In the genomic region with DNA sequence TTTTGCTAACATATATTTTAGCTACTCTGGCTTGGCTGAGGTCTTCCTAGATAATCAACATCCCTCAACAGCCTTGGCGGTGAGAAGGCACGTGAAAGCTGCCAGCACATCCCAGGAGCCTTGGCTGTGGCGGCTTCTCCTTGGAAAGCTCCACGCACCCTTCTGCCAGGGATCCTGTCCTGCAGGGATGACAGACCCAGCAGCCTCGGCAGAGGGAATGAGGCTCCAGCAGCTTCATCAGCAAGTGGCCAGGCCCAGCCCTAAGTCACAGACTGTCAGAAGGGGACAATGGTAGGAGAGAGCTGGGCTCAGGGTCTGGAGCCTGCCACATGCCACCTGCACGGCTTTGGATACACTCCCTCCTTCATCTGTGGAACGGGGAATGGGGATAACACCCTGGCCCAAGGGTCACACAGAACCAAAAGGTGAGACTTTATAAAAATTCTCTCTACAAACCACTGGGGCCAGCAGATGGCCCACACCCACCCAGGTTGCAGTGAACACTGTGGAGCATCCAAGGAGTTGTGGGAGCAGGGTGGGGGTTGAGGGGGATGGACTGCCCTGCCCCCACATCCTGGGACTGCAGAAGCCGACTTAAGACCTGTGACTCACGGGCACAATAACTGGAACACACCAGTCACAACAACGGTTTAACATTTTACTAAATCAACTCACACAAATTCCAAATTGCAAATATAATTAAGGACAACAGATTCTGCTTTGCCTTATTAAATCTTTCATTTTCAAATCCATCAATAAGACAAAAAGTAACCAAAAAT, we compare ENCODE assay signal across 19 cellular contexts.
DNase-seq lines count a peak whose midpoint lies in the region; ATAC-seq and TF ChIP-seq lines count a peak whose summit lies in the region.
"Had no signal": no experiment of that assay in that cellular context is flagged by ENCODE, and none has a peak within 500 bp of the region (broad histone marks: within the 10 kb centered on the region; RNA-seq: fewer than 3 reads in every experiment).

No MANE protein-coding gene starts in this region.

- H3K79me2 ChIP-seq in osteoblast (ENCODE audit: insufficient read depth, low read length) = no peaks in the 10 kb centered on the region

- no peaks in the 10 kb centered on the region for H3K27me3 ChIP-seq in osteoblast (ENCODE audit: insufficient read depth, low read length)
- H3K27me3 ChIP-seq: ascending aorta had no signal

- TF ChIP-seq CTCF in HEK293 (tag by site-specific recombination; IDR thresholded peaks at IDR 0.05) (no peak), osteoblast (IDR thresholded peaks at IDR 0.05; ENCODE audit: extremely low read depth, low read depth, low read length) (no peak)

- DNase-seq in EH (ENCODE audit: low read depth) (peak; percentile 41), cerebellar cortex (ENCODE audit: low spot score) (peak; percentile 89), osteoblast (ENCODE audit: insufficient read length, low spot score, missing footprints) (no peak), activated gamma-delta T cell (lab: John Stamatoyannopoulos, UW) (no peak), posterior vena cava (ENCODE audit: low spot score) (no peak), ureter (ENCODE audit: low spot score) (no peak)
- DNase-seq: activated CD4-positive, alpha-beta T cell treated with anti-CD3 and anti-CD28 coated beads, Interleukin-2, amount 10 ng/mL, durations not matched to agents 24 days and 14 days; activated naive CD4-positive, alpha-beta T cell treated with Interleukin-2 at 50 U/mL for 16 hours; COR-L47; cortex of kidney; head of caudate nucleus; NCI-H1694; NCI-H69; SHP77; stimulated activated CD4-positive, alpha-beta T cell treated with anti-CD3 and anti-CD28 coated beads, Interleukin-4, amount 100 ng/mL, for 1 hour had no signal

- H3K9me3 ChIP-seq in HEK293 (ENCODE audit: control insufficient read depth, insufficient read depth, low read depth, low read length) (no peaks in the 10 kb centered on the region), osteoblast (ENCODE audit: low read depth, low read length) (no peaks in the 10 kb centered on the region)
- H3K9me3 ChIP-seq: ascending aorta had no signal

- CTCF ChIA-PET in HEK293 (lab: Yijun Ruan, JAX) = interaction anchor here (0.7 to 1.0 kb wide), 3 partner anchors 22 to 118 kb away, joined by 3 to 6 read pairs (median 4); a partner anchor contains a TSS

- intact Hi-C loops in posterior vena cava (cut with DNase I) = loop anchor here (5.0 to 10.0 kb wide), 2 partner anchors 142 to 299 kb away; a partner anchor contains a TSS

- POLR2A ChIA-PET in HEK293 (lab: Yijun Ruan, JAX) = no interaction called here

- ATAC-seq in HG03520 (IDR thresholded peaks at IDR 0.05; ENCODE audit: unreplicated experiment) = no peak

- no peak overlapping the region for H3K27ac ChIP-seq in HEK293 (ENCODE audit: extremely low read depth, low read depth, low read length)
- H3K27ac ChIP-seq in osteoblast (ENCODE audit: low read depth, low read length) = peak overlapping the region; percentile 17
- H3K27ac ChIP-seq: ascending aorta, HL-60 had no signal

- H3K4me1 ChIP-seq in HEK293 (ENCODE audit: control insufficient read depth, insufficient read depth, low read length) (no peaks in the 10 kb centered on the region), osteoblast (ENCODE audit: insufficient read depth, low read length) (peaks cover 11% of the 10 kb centered on the region)
- H3K4me1 ChIP-seq: ascending aorta had no signal

- peaks cover 13% of the 10 kb centered on the region for H4K20me1 ChIP-seq in osteoblast (ENCODE audit: insufficient read depth, low read length)

- no peak overlapping the region for H3K4me3 ChIP-seq in HEK293 (ENCODE audit: low read depth, low read length)
- H3K4me3 ChIP-seq in osteoblast (ENCODE audit: insufficient read depth, low read length) = no peak overlapping the region
- H3K4me3 ChIP-seq: ascending aorta had no signal

- H3K36me3 ChIP-seq in HEK293 (ENCODE audit: control insufficient read depth in 2 of 2, insufficient read depth in 1 of 2, low read length in 2 of 2) = peaks cover 0 to 75% of the 10 kb centered on the region in 2 experiments; a peak in 1 of 3 replicates
- H3K36me3 ChIP-seq in osteoblast (ENCODE audit: insufficient read depth, low read length) = peaks cover 45% of the 10 kb centered on the region

- no peak overlapping the region for H2AFZ ChIP-seq in osteoblast (ENCODE audit: low read length)

- no peak overlapping the region for H3K4me2 ChIP-seq in osteoblast (ENCODE audit: insufficient read depth, low read length)

TF ChIP-seq in HEK293, 187 proteins besides CTCF, POLR2A, EP300 and RAD21:
- TF ChIP-seq ZNF623 (tag by site-specific recombination; IDR thresholded peaks at IDR 0.05) (peak; percentile 21; the same call in 1 of the 2 replicates), ZNF777 (tag by site-specific recombination; IDR thresholded peaks at IDR 0.05; ENCODE audit: borderline replicate concordance) (no peak), EGR2 (tag by site-specific recombination; IDR thresholded peaks at IDR 0.05; ENCODE audit: low read depth) (peak; percentile 47; the same call in 1 of the 2 replicates), ZNF600 (tag by site-specific recombination; IDR thresholded peaks at IDR 0.05) (peak; percentile 38; the same call in 1 of the 2 replicates), ZNF837 (tag by site-specific recombination; IDR thresholded peaks at IDR 0.05) (no peak)

Comparison
In these comparisons a context has a peak if more than half of its experiments do, and no peak if none do; other contexts are left out.
1. DNase-seq: peak in EH (single experiment) and cerebellar cortex (single experiment); none in osteoblast (single experiment), activated gamma-delta T cell (single experiment), posterior vena cava (single experiment) and ureter (single experiment).